Comparison of ENCODE assay signal across 11 cellular contexts in genomic region chr22:18031670-18032454, GRCh38. TPM values are rescaled to one million over a fixed set of nuclear protein-coding genes. Genes with fewer than 3 reads are reported as not detected.
A peak's percentile ranks its signal among the peaks of the same experiment; 100 is the strongest.
DNase-seq lines count a peak whose midpoint lies in the region; ATAC-seq and TF ChIP-seq lines count a peak whose summit lies in the region.
"Had no signal": no experiment of that assay in that cellular context is flagged by ENCODE, and none has a peak within 500 bp of the region (broad histone marks: within the 10 kb centered on the region; RNA-seq: fewer than 3 reads in every experiment).

No MANE protein-coding gene starts in this region.

- POLR2A ChIA-PET in PC-9 (lab: Charles Lee; ENCODE audit: unreplicated experiment) = interaction anchor here (0.5 to 0.8 kb wide), 2 partner anchors 46 to 107 kb away, joined by 4 read pairs; no protein-coding TSS in a partner anchor

- ATAC-seq in gastrocnemius medialis = peak; percentile 21 to 58
- no peak for ATAC-seq in GM19035 (IDR thresholded peaks at IDR 0.05; ENCODE audit: unreplicated experiment)

- intact Hi-C loops in PC-9 (cut with micrococcal nuclease; ENCODE audit: unreplicated experiment) = loop anchor here (2.0 kb wide), 1 partner anchor 31 kb away; no protein-coding TSS in a partner anchor
- intact Hi-C loops in esophagus squamous epithelium (cut with DNase I) = no loop called here
- intact Hi-C loops in gastrocnemius medialis (cut with DNase I; ENCODE audit: low total_unique reads) = no loop called here

- H3K4me3 ChIP-seq in PC-9 (peak overlapping the region; percentile 24; the same call in 1 of the 2 replicates), esophagus squamous epithelium (no peak overlapping the region), gastrocnemius medialis (no peak overlapping the region)
- no peak overlapping the region for H3K4me3 ChIP-seq in effector memory CD4-positive, alpha-beta T cell (ENCODE audit: insufficient read depth, low read depth, low read length, poor library complexity, severe bottlenecking)
- H3K4me3 ChIP-seq: ascending aorta, tibial nerve had no signal

- peak overlapping the region; percentile 69 for H3K4me2 ChIP-seq in PC-9

- BruUV-seq in PC-9 (replicated peaks; lab: Mats Ljungman, UMichigan) = TSS peak; percentile 57

- no peaks in the 10 kb centered on the region for H3K27me3 ChIP-seq in PC-9 (ENCODE audit: insufficient read depth, low read depth)
- no peaks in the 10 kb centered on the region for H3K27me3 ChIP-seq in esophagus squamous epithelium
- H3K27me3 ChIP-seq in gastrocnemius medialis = no peaks in the 10 kb centered on the region
- peaks cover 2% of the 10 kb centered on the region for H3K27me3 ChIP-seq in effector memory CD4-positive, alpha-beta T cell (replicated peaks; ENCODE audit: control insufficient read depth, insufficient read depth, low read length, poor library complexity, severe bottlenecking)
- H3K27me3 ChIP-seq: ascending aorta, tibial nerve had no signal

- in situ Hi-C loops in gastrocnemius medialis (cut with MboI; ENCODE audit: low sequenced_read_pairs in 4 of 4) = no loop called here

- no peaks in the 10 kb centered on the region for H3K79me2 ChIP-seq in PC-9 (ENCODE audit: low read depth)

- H3K9me3 ChIP-seq in PC-9 (ENCODE audit: insufficient read depth, low read depth) (no peaks in the 10 kb centered on the region), esophagus squamous epithelium (no peaks in the 10 kb centered on the region), gastrocnemius medialis (no peaks in the 10 kb centered on the region)
- H3K9me3 ChIP-seq in effector memory CD4-positive, alpha-beta T cell (ENCODE audit: control insufficient read depth, low read length) = no peaks in the 10 kb centered on the region
- H3K9me3 ChIP-seq: ascending aorta, tibial nerve had no signal

- H2AFZ ChIP-seq in PC-9 = no peak overlapping the region

- H3K27ac ChIP-seq in PC-9 = peak overlapping the region; percentile 91
- peak overlapping the region; percentile 72 to 84 (median 80) for H3K27ac ChIP-seq in esophagus squamous epithelium
- peak overlapping the region; percentile 83 to 94 (median 90) for H3K27ac ChIP-seq in gastrocnemius medialis
- no peak overlapping the region for H3K27ac ChIP-seq in effector memory CD4-positive, alpha-beta T cell (ENCODE audit: insufficient read depth, low read length, poor library complexity, severe bottlenecking)
- H3K27ac ChIP-seq: ascending aorta, tibial nerve had no signal

- TF ChIP-seq CTCF in PC-9 (conservative IDR thresholded peaks at IDR 0.05) = no peak
- no peak for TF ChIP-seq CTCF in esophagus squamous epithelium (IDR thresholded peaks at IDR 0.05)
- TF ChIP-seq CTCF in gastrocnemius medialis (IDR thresholded peaks at IDR 0.05 in 4 of 5, conservative IDR thresholded peaks at IDR 0.05 in 1 of 5) = no peak

- H3K4me1 ChIP-seq in PC-9 (replicated peaks; ENCODE audit: insufficient read depth) = peaks cover 48% of the 10 kb centered on the region
- H3K4me1 ChIP-seq in esophagus squamous epithelium = peaks cover 14 to 70% (median 30%) of the 10 kb centered on the region in 3 donors
- H3K4me1 ChIP-seq in gastrocnemius medialis = peaks cover 61 to 63% of the 10 kb centered on the region in 2 donors
- no peaks in the 10 kb centered on the region for H3K4me1 ChIP-seq in effector memory CD4-positive, alpha-beta T cell (ENCODE audit: control insufficient read depth, insufficient read depth, low read length, poor library complexity, severe bottlenecking)

- WGBS in esophagus squamous epithelium, 2 donors = 24 to 25% methylated on average over 6 to 8 of the region's 11 CpGs

- H3K9me2 ChIP-seq in PC-9 (ENCODE audit: insufficient read depth) = no peaks in the 10 kb centered on the region

- no peak for TF ChIP-seq POLR2A in esophagus squamous epithelium (IDR thresholded peaks at IDR 0.05)
- TF ChIP-seq POLR2A in gastrocnemius medialis (IDR thresholded peaks at IDR 0.05) = no peak

- H3K36me3 ChIP-seq in PC-9 (ENCODE audit: low read depth) = no peaks in the 10 kb centered on the region
- H3K36me3 ChIP-seq in esophagus squamous epithelium = no peaks in the 10 kb centered on the region
- no peaks in the 10 kb centered on the region for H3K36me3 ChIP-seq in gastrocnemius medialis
- no peaks in the 10 kb centered on the region for H3K36me3 ChIP-seq in effector memory CD4-positive, alpha-beta T cell (ENCODE audit: control insufficient read depth, insufficient read depth, low read length)
- H3K36me3 ChIP-seq: ascending aorta, tibial nerve had no signal

- peak; percentile 80 for DNase-seq in GM04503 (ENCODE audit: low read depth)
- peak; percentile 80 to 90 for DNase-seq in PC-9
- DNase-seq in esophagus squamous epithelium (lab: John Stamatoyannopoulos, UW) = no peak
- DNase-seq in gastrocnemius medialis = peak; percentile 62 to 69
- no peak for DNase-seq in activated T-cell treated with anti-CD3 and anti-CD28 coated beads for 4 hours
- DNase-seq in effector memory CD4-positive, alpha-beta T cell = no peak
- DNase-seq in activated CD8-positive, alpha-beta memory T cell treated with anti-CD3 and anti-CD28 coated beads for 24 hours = no peak
- DNase-seq: T-helper 2 cell had no signal

- no peaks in the 10 kb centered on the region for H4K20me1 ChIP-seq in PC-9 (ENCODE audit: insufficient read depth)

- CTCF ChIA-PET in PC-9 (lab: Charles Lee) = no interaction called here

- peaks cover 29% of the 10 kb centered on the region for H3F3A ChIP-seq in PC-9 (ENCODE audit: insufficient read depth, low read depth)

RNA-seq across cellular contexts. Expression of gene MICAL3, which starts 7.5 kb away (rescaled TPM):
- 23.8 and 27.4 TPM in 2 replicates for total RNA-seq in PC-9 (2021)
- 10 to 100 TPM; 11.2 to 30.9 (median 15.9) TPM for total RNA-seq in esophagus squamous epithelium
- 1 to 10 TPM; 6.0 to 9.8 (median 8.1) TPM for total RNA-seq in gastrocnemius medialis

RNA-seq across cellular contexts. Expression of gene PEX26, which starts 45.9 kb away (rescaled TPM):
- 30.0 and 36.2 TPM in 2 replicates for total RNA-seq in PC-9 (2021)
- 10 to 100 TPM; 17.2 to 32.3 (median 22.9) TPM for total RNA-seq in esophagus squamous epithelium
- 10 to 100 TPM; 16.4 to 24.7 (median 16.8) TPM for total RNA-seq in gastrocnemius medialis

Comparison
In these comparisons a context has a peak if more than half of its experiments do, and no peak if none do; other contexts are left out.
1. DNase-seq: peak in GM04503 (single experiment), PC-9 (2 of 2) and gastrocnemius medialis (2 of 2); none in esophagus squamous epithelium (single experiment), activated T-cell treated with anti-CD3 and anti-CD28 coated beads for 4 hours (single experiment), effector memory CD4-positive, alpha-beta T cell (0 of 3) and activated CD8-positive, alpha-beta memory T cell treated with anti-CD3 and anti-CD28 coated beads for 24 hours (single experiment).